Comparison of ENCODE assay signal across 9 cellular contexts in genomic region chr11:46672381-46672839, GRCh38. TPM values are rescaled to one million over a fixed set of nuclear protein-coding genes. Genes with fewer than 3 reads are reported as not detected.
A peak's percentile ranks its signal among the peaks of the same experiment; 100 is the strongest.
DNase-seq lines count a peak whose midpoint lies in the region; ATAC-seq, FAIRE-seq and TF ChIP-seq lines count a peak whose summit lies in the region.
"Had no signal": no experiment of that assay in that cellular context is flagged by ENCODE, and none has a peak within 500 bp of the region (broad histone marks: within the 10 kb centered on the region; RNA-seq: fewer than 3 reads in every experiment).

No MANE protein-coding gene starts in this region.

- H3K4me3 ChIP-seq in sigmoid colon: no peak overlapping the region

- TF ChIP-seq CTCF in sigmoid colon (IDR thresholded peaks at IDR 0.05): no peak

- H3K27ac Mint-ChIP-seq in activated CD4-positive, alpha-beta T cell treated with anti-CD3 and anti-CD28 coated beads, Interleukin-2, amount 10 ng/mL, durations not matched to agents 24 days and 14 days: peak overlapping the region; percentile 79

- ATAC-seq in HG02642 (IDR thresholded peaks at IDR 0.05; ENCODE audit: poor library complexity, unreplicated experiment): no peak

- H3K9me3 ChIP-seq in sigmoid colon: no peaks in the 10 kb centered on the region

- H3K9me3 Mint-ChIP-seq in activated CD4-positive, alpha-beta T cell treated with anti-CD3 and anti-CD28 coated beads, Interleukin-2, amount 10 ng/mL, durations not matched to agents 24 days and 14 days: no peaks in the 10 kb centered on the region

- DNase-seq in activated CD4-positive, alpha-beta T cell treated with anti-CD3 and anti-CD28 coated beads, Interleukin-2, amount 10 ng/mL, durations not matched to agents 24 days and 14 days: no peak
- DNase-seq in activated CD4-positive, alpha-beta T cell treated with anti-CD3 and anti-CD28 coated beads, Interleukin-2, amount 50 U/mL, for 1 hour: no peak
- DNase-seq in NCI-H2171 (lab: John Stamatoyannopoulos, UW): peak; percentile 39
- DNase-seq in sigmoid colon: peak; percentile 52
- DNase-seq in HCEC 1CT: no peak
- no peak for DNase-seq in RCC 7860 (ENCODE audit: low spot score)

- TF ChIP-seq POLR2A in sigmoid colon (IDR thresholded peaks at IDR 0.05): no peak

- peaks cover 19 to 75% (median 45%) of the 10 kb centered on the region in 4 donors for H3K36me3 ChIP-seq in sigmoid colon

- peak overlapping the region; percentile 47 for H3K27ac ChIP-seq in cingulate gyrus (ENCODE audit: low read depth, low read length)
- H3K27ac ChIP-seq in sigmoid colon: no peak overlapping the region

- peak overlapping the region; percentile 51 for H3K4me3 Mint-ChIP-seq in activated CD4-positive, alpha-beta T cell treated with anti-CD3 and anti-CD28 coated beads, Interleukin-2, amount 10 ng/mL, durations not matched to agents 24 days and 14 days

- 69 to 88% methylated on average over 6 to 7 of the region's 7 CpGs for WGBS in sigmoid colon, 2 donors

- peaks cover 48% of the 10 kb centered on the region for H3K4me1 Mint-ChIP-seq in activated CD4-positive, alpha-beta T cell treated with anti-CD3 and anti-CD28 coated beads, Interleukin-2, amount 10 ng/mL, durations not matched to agents 24 days and 14 days

- peaks cover 52% of the 10 kb centered on the region for H3K36me3 Mint-ChIP-seq in activated CD4-positive, alpha-beta T cell treated with anti-CD3 and anti-CD28 coated beads, Interleukin-2, amount 10 ng/mL, durations not matched to agents 24 days and 14 days (ENCODE audit: low read depth)

- no peaks in the 10 kb centered on the region for H3K27me3 ChIP-seq in sigmoid colon

- no peak for TF ChIP-seq EP300 in sigmoid colon (IDR thresholded peaks at IDR 0.05)

- H3K4me1 ChIP-seq in sigmoid colon: peaks cover 0 to 30% (median 26%) of the 10 kb centered on the region in 4 donors

- intact Hi-C loops in activated CD4-positive, alpha-beta T cell treated with anti-CD3 and anti-CD28 coated beads, Interleukin-2, amount 10 ng/mL, durations not matched to agents 24 days and 14 days (cut with micrococcal nuclease): no loop called here
- intact Hi-C loops in sigmoid colon (cut with DNase I): no loop called here

- no peak for FAIRE-seq in RCC 7860 (lab: Jason Lieb, UNC)

- no peaks in the 10 kb centered on the region for H3K27me3 Mint-ChIP-seq in activated CD4-positive, alpha-beta T cell treated with anti-CD3 and anti-CD28 coated beads, Interleukin-2, amount 10 ng/mL, durations not matched to agents 24 days and 14 days

RNA-seq across cellular contexts. Expression of gene ARHGAP1, which starts 28.0 kb away (rescaled TPM):
- total RNA-seq in activated CD4-positive, alpha-beta T cell treated with anti-CD3 and anti-CD28 coated beads, Interleukin-2, amount 10 ng/mL, durations not matched to agents 24 days and 14 days: 59.1 and 61.7 TPM in 2 replicates
- 10 to 100 TPM; 37.5 to 78.2 (median 57.3) TPM for total RNA-seq in sigmoid colon
- polyA plus RNA-seq in sigmoid colon: 10 to 100 TPM; 25.0 to 41.2 (median 30.6) TPM

RNA-seq across cellular contexts. Expression of gene ZNF408, which starts 28.4 kb away (rescaled TPM):
- total RNA-seq in activated CD4-positive, alpha-beta T cell treated with anti-CD3 and anti-CD28 coated beads, Interleukin-2, amount 10 ng/mL, durations not matched to agents 24 days and 14 days: 12.9 and 14.1 TPM in 2 replicates
- 10 to 100 TPM in 2 of 4 donors, 1 to 10 TPM in 2; 4.3 to 12.8 (median 9.2) TPM for total RNA-seq in sigmoid colon
- 10 to 100 TPM in 1 of 3 donors, 1 to 10 TPM in 2; 6.2 to 10.7 (median 8.4) TPM for polyA plus RNA-seq in sigmoid colon

RNA-seq across cellular contexts. Expression of gene F2, which starts 46.6 kb away (rescaled TPM):
- total RNA-seq in activated CD4-positive, alpha-beta T cell treated with anti-CD3 and anti-CD28 coated beads, Interleukin-2, amount 10 ng/mL, durations not matched to agents 24 days and 14 days: 0.30 TPM in 1 of 2 replicates, not detected in the other
- under 1 TPM in 1 of 4 donors, not detected in 3; 0.28 TPM for total RNA-seq in sigmoid colon
- polyA plus RNA-seq in sigmoid colon: under 1 TPM in 2 of 3 donors, not detected in 1; 0.13 to 0.46 TPM
- total RNA-seq: SK-MEL-5 had no signal

RNA-seq across cellular contexts. Expression of gene ATG13, which starts 55.1 kb away (rescaled TPM):
- 55.4 and 55.6 TPM in 2 replicates for total RNA-seq in activated CD4-positive, alpha-beta T cell treated with anti-CD3 and anti-CD28 coated beads, Interleukin-2, amount 10 ng/mL, durations not matched to agents 24 days and 14 days
- 10 to 100 TPM; 47.7 to 96.4 (median 52.7) TPM for total RNA-seq in sigmoid colon
- polyA plus RNA-seq in sigmoid colon: 10 to 100 TPM; 27.6 to 48.5 (median 34.2) TPM

RNA-seq across cellular contexts. Expression of gene HARBI1, which starts 55.4 kb away (rescaled TPM):
- total RNA-seq in activated CD4-positive, alpha-beta T cell treated with anti-CD3 and anti-CD28 coated beads, Interleukin-2, amount 10 ng/mL, durations not matched to agents 24 days and 14 days: 4.3 and 4.5 TPM in 2 replicates
- 1 to 10 TPM; 1.6 to 8.9 (median 3.8) TPM for total RNA-seq in sigmoid colon
- polyA plus RNA-seq in sigmoid colon: 1 to 10 TPM; 4.1 to 7.9 (median 4.8) TPM

Comparison
In these comparisons a context has a peak if more than half of its experiments do, and no peak if none do; other contexts are left out.
1. DNase-seq: peak in NCI-H2171 (single experiment) and sigmoid colon (single experiment); none in activated CD4-positive, alpha-beta T cell treated with anti-CD3 and anti-CD28 coated beads, Interleukin-2, amount 10 ng/mL, durations not matched to agents 24 days and 14 days (single experiment), activated CD4-positive, alpha-beta T cell treated with anti-CD3 and anti-CD28 coated beads, Interleukin-2, amount 50 U/mL, for 1 hour (single experiment), HCEC 1CT (single experiment) and RCC 7860 (single experiment).